ENCODE assay signal across 8 cellular contexts in genomic region chr3:67848299-67848698, GRCh38.
"Had no signal": no experiment of that assay in that cellular context is flagged by ENCODE, and none has a peak within 500 bp of the region (broad histone marks: within the 10 kb centered on the region; RNA-seq: fewer than 3 reads in every experiment).

No MANE protein-coding gene starts in this region.

- FAIRE-seq: G401.6, GM12878, GM12891, GM12892, GM18507, GM19239 had no signal

- H3K4me3 ChIP-seq: GM12878 had no signal

- ATAC-seq: GM12878 had no signal

- DNase-seq: GDM1, GF-D8 had no signal
